In genomic region chr7:35817930-35818329, GRCh38 we compare ENCODE assay signal across 21 cellular contexts. TPM values are rescaled to one million over a fixed set of nuclear protein-coding genes. Genes with fewer than 3 reads are reported as not detected.
DNase-seq lines count a peak whose midpoint lies in the region; ATAC-seq and TF ChIP-seq lines count a peak whose summit lies in the region.
"Had no signal": no experiment of that assay in that cellular context is flagged by ENCODE, and none has a peak within 500 bp of the region (broad histone marks: within the 10 kb centered on the region; RNA-seq: fewer than 3 reads in every experiment).

No MANE protein-coding gene starts in this region.

- no peak overlapping the region for H3K4me3 Mint-ChIP-seq in activated CD8-positive, alpha-beta memory T cell treated with anti-CD3 and anti-CD28 coated beads, Interleukin-2, amount 10 ng/mL, durations not matched to agents 7 days and 5 days
- peak overlapping the region; percentile 25 for H3K4me3 Mint-ChIP-seq in T-helper 2 cell treated with Interferon-gamma antibody and Interleukin-4, amounts not matched to agents 5 μg/mL and 100 μg/mL, for 36 hours
- no peak overlapping the region for H3K4me3 Mint-ChIP-seq in chondrocyte (ENCODE audit: unreplicated experiment)
- H3K4me3 Mint-ChIP-seq in stimulated activated memory B cell treated with anti-CD40 and anti-IgM and Interleukin-4, amounts not matched to agents 10 μg/mL and 1 μg/mL and 100 μg/mL, for 72 hours, result no peak overlapping the region
- H3K4me3 Mint-ChIP-seq: neural crest cell had no signal

- H3K27ac Mint-ChIP-seq in activated CD8-positive, alpha-beta memory T cell treated with anti-CD3 and anti-CD28 coated beads, Interleukin-2, amount 10 ng/mL, durations not matched to agents 7 days and 5 days, result peak overlapping the region; percentile 6
- H3K27ac Mint-ChIP-seq in T-helper 2 cell treated with Interferon-gamma antibody and Interleukin-4, amounts not matched to agents 5 μg/mL and 100 μg/mL, for 36 hours, result peak overlapping the region; percentile 14
- H3K27ac Mint-ChIP-seq in chondrocyte (ENCODE audit: unreplicated experiment), result peak overlapping the region; percentile 9
- peak overlapping the region; percentile 57 for H3K27ac Mint-ChIP-seq in stimulated activated memory B cell treated with anti-CD40 and anti-IgM and Interleukin-4, amounts not matched to agents 10 μg/mL and 1 μg/mL and 100 μg/mL, for 72 hours

- H3K27me3 Mint-ChIP-seq in activated CD8-positive, alpha-beta memory T cell treated with anti-CD3 and anti-CD28 coated beads, Interleukin-2, amount 10 ng/mL, durations not matched to agents 7 days and 5 days, result no peaks in the 10 kb centered on the region
- no peaks in the 10 kb centered on the region for H3K27me3 Mint-ChIP-seq in T-helper 2 cell treated with Interferon-gamma antibody and Interleukin-4, amounts not matched to agents 5 μg/mL and 100 μg/mL, for 36 hours (ENCODE audit: low read depth)
- no peaks in the 10 kb centered on the region for H3K27me3 Mint-ChIP-seq in chondrocyte (ENCODE audit: low read depth)
- H3K27me3 Mint-ChIP-seq in stimulated activated memory B cell treated with anti-CD40 and anti-IgM and Interleukin-4, amounts not matched to agents 10 μg/mL and 1 μg/mL and 100 μg/mL, for 72 hours, result no peaks in the 10 kb centered on the region
- H3K27me3 Mint-ChIP-seq: stimulated activated naive B cell treated with anti-CD40 and anti-IgM and Interleukin-4, amounts not matched to agents 10 μg/mL and 1 μg/mL and 100 μg/mL, for 72 hours had no signal

- H3K9me3 Mint-ChIP-seq in activated CD8-positive, alpha-beta memory T cell treated with anti-CD3 and anti-CD28 coated beads, Interleukin-2, amount 10 ng/mL, durations not matched to agents 7 days and 5 days (ENCODE audit: low read depth), result peaks cover 14% of the 10 kb centered on the region
- peaks cover 11% of the 10 kb centered on the region for H3K9me3 Mint-ChIP-seq in T-helper 2 cell treated with Interferon-gamma antibody and Interleukin-4, amounts not matched to agents 5 μg/mL and 100 μg/mL, for 36 hours
- peaks cover 26% of the 10 kb centered on the region for H3K9me3 Mint-ChIP-seq in chondrocyte (ENCODE audit: low read depth)
- peaks cover 19% of the 10 kb centered on the region for H3K9me3 Mint-ChIP-seq in stimulated activated memory B cell treated with anti-CD40 and anti-IgM and Interleukin-4, amounts not matched to agents 10 μg/mL and 1 μg/mL and 100 μg/mL, for 72 hours

- peaks cover 70% of the 10 kb centered on the region for H3K36me3 Mint-ChIP-seq in activated CD8-positive, alpha-beta memory T cell treated with anti-CD3 and anti-CD28 coated beads, Interleukin-2, amount 10 ng/mL, durations not matched to agents 7 days and 5 days
- H3K36me3 Mint-ChIP-seq in T-helper 2 cell treated with Interferon-gamma antibody and Interleukin-4, amounts not matched to agents 5 μg/mL and 100 μg/mL, for 36 hours (ENCODE audit: low read depth), result peaks cover 47% of the 10 kb centered on the region
- H3K36me3 Mint-ChIP-seq in chondrocyte (ENCODE audit: low read depth), result peaks cover 8% of the 10 kb centered on the region
- peaks cover 70% of the 10 kb centered on the region for H3K36me3 Mint-ChIP-seq in stimulated activated memory B cell treated with anti-CD40 and anti-IgM and Interleukin-4, amounts not matched to agents 10 μg/mL and 1 μg/mL and 100 μg/mL, for 72 hours

- TF ChIP-seq CTCF in chondrocyte (IDR thresholded peaks at IDR 0.05), result no peak

- DNase-seq in activated CD8-positive, alpha-beta memory T cell treated with anti-CD3 and anti-CD28 coated beads, Interleukin-2, amount 10 ng/mL, durations not matched to agents 7 days and 5 days, result no peak
- no peak for DNase-seq in activated CD8-positive, alpha-beta memory T cell treated with anti-CD3 and anti-CD28 coated beads for 24 hours
- DNase-seq in T-helper 2 cell treated with Interferon-gamma antibody and Interleukin-4, amounts not matched to agents 5 μg/mL and 100 μg/mL, for 36 hours (ENCODE audit: low spot score), result no peak
- no peak for DNase-seq in chondrocyte (ENCODE audit: low spot score)
- DNase-seq in HPDE6-E6E7 (ENCODE audit: extremely low spot score), result no peak
- no peak for DNase-seq in DMS153 (lab: John Stamatoyannopoulos, UW)
- DNase-seq: activated naive CD4-positive, alpha-beta T cell; amniotic stem cell; brain microvascular endothelial cell; gastrocnemius medialis; H7; hippocampal formation; NCI-H1092; NCI-H1694; NCI-H446 treated with DMSO at 0.1 percent for 48 hours; ovary; SIG-M5; stimulated activated naive B cell treated with anti-CD40 and anti-IgM and Interleukin-4, amounts not matched to agents 10 μg/mL and 1 μg/mL and 100 μg/mL, for 72 hours; testis had no signal

- ATAC-seq in activated CD8-positive, alpha-beta memory T cell treated with anti-CD3 and anti-CD28 coated beads, Interleukin-2, amount 10 ng/mL, durations not matched to agents 7 days and 5 days, result peak; percentile 23
- ATAC-seq in stimulated activated memory B cell treated with anti-CD40 and anti-IgM and Interleukin-4, amounts not matched to agents 10 μg/mL and 1 μg/mL and 100 μg/mL, for 72 hours, result no peak
- ATAC-seq: gastrocnemius medialis had no signal

- peaks cover 61% of the 10 kb centered on the region for H3K4me1 Mint-ChIP-seq in activated CD8-positive, alpha-beta memory T cell treated with anti-CD3 and anti-CD28 coated beads, Interleukin-2, amount 10 ng/mL, durations not matched to agents 7 days and 5 days
- peaks cover 48% of the 10 kb centered on the region for H3K4me1 Mint-ChIP-seq in T-helper 2 cell treated with Interferon-gamma antibody and Interleukin-4, amounts not matched to agents 5 μg/mL and 100 μg/mL, for 36 hours (ENCODE audit: low read depth)
- peaks cover 81% of the 10 kb centered on the region for H3K4me1 Mint-ChIP-seq in chondrocyte (ENCODE audit: low read depth)
- H3K4me1 Mint-ChIP-seq in stimulated activated memory B cell treated with anti-CD40 and anti-IgM and Interleukin-4, amounts not matched to agents 10 μg/mL and 1 μg/mL and 100 μg/mL, for 72 hours, result peaks cover 74% of the 10 kb centered on the region

- CTCF ChIA-PET in activated CD8-positive, alpha-beta memory T cell treated with anti-CD3 and anti-CD28 coated beads, Interleukin-2, amount 10 ng/mL, durations not matched to agents 7 days and 5 days (lab: Charles Lee), result no interaction called here

RNA-seq across cellular contexts. Expression of gene SEPTIN7, which starts 17.1 kb away (rescaled TPM):
- total RNA-seq in activated CD8-positive, alpha-beta memory T cell treated with anti-CD3 and anti-CD28 coated beads, Interleukin-2, amount 10 ng/mL, durations not matched to agents 7 days and 5 days, result 100 to 1,000 TPM; 192 to 237 TPM
- total RNA-seq in chondrocyte, result 380 to 386 TPM (median 383 TPM) in 3 replicates

Comparison
In these comparisons a context has a peak if more than half of its experiments do, and no peak if none do; other contexts are left out.
1. H3K27ac Mint-ChIP-seq: peak in every context shown above with its lines; median percentile 57 in stimulated activated memory B cell treated with anti-CD40 and anti-IgM and Interleukin-4, amounts not matched to agents 10 μg/mL and 1 μg/mL and 100 μg/mL, for 72 hours; 14 in T-helper 2 cell treated with Interferon-gamma antibody and Interleukin-4, amounts not matched to agents 5 μg/mL and 100 μg/mL, for 36 hours; 9 in chondrocyte; 6 in activated CD8-positive, alpha-beta memory T cell treated with anti-CD3 and anti-CD28 coated beads, Interleukin-2, amount 10 ng/mL, durations not matched to agents 7 days and 5 days.